12 cellular contexts compared by ENCODE assay signal in the genomic region with DNA sequence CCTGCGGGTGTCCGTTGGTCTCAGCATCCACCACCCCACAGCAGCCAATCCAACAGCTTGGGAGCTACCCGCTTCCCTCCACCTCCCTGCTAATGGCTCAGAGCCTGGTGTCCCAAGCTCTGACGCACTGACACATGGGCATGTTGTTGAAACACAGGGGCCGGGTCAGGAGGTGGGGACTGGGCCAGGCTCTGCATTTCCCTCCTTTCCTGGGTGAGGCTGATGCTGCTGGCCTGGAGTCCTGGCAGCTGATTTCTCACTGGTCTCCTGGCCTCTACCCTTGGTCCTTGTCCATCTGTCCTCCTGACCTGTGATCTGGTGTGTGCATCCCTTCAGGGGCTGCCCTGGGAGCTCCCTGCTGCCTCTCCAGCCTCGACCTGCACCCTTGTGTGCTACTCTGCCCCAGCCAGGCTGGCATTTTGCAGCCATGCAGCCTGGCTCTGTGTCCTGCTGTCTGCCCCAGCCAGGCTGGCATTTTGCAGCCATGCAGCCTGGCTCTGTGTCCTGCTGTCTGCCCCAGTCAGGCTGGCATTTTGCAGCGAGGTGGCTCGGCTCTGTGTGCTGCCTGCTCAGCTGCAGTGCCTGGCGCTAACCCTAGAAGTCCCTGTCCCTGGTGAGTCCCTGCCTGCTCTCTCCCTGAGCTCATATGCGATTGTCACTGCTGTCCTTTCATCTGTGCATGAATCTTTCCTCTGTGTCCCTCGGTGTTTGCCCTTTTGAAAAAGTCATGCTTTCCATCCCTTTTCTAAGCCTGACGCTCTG. TPM values are rescaled to one million over a fixed set of nuclear protein-coding genes. Genes with fewer than 3 reads are reported as not detected.
DNase-seq lines count a peak whose midpoint lies in the region; ATAC-seq lines count a peak whose summit lies in the region.
"Had no signal": no experiment of that assay in that cellular context is flagged by ENCODE, and none has a peak within 500 bp of the region (broad histone marks: within the 10 kb centered on the region; RNA-seq: fewer than 3 reads in every experiment).

No MANE protein-coding gene starts in this region.

- CTCF ChIA-PET in activated CD8-positive, alpha-beta memory T cell treated with anti-CD3 and anti-CD28 coated beads, Interleukin-2, amount 10 ng/mL, durations not matched to agents 7 days and 5 days (lab: Charles Lee), result interaction anchor here (0.9 to 1.9 kb wide), 3 partner anchors 9 to 31 kb away, joined by 3 to 12 read pairs (median 6); no protein-coding TSS in a partner anchor

- peak overlapping the region; percentile 75 for H3K9ac ChIP-seq in mesenchymal stem cell (ENCODE audit: low read length)

- no peak overlapping the region for H3K4me3 Mint-ChIP-seq in activated CD8-positive, alpha-beta memory T cell treated with anti-CD3 and anti-CD28 coated beads, Interleukin-2, amount 10 ng/mL, durations not matched to agents 7 days and 5 days
- no peak overlapping the region for H3K4me3 Mint-ChIP-seq in dendritic cell treated with granulocyte-macrophage colony-stimulating factor and Interleukin-4, amounts not matched to agents 40 ng/mL and 50 ng/mL, for 4 days

- peaks cover 29% of the 10 kb centered on the region for H3K4me1 Mint-ChIP-seq in activated CD8-positive, alpha-beta memory T cell treated with anti-CD3 and anti-CD28 coated beads, Interleukin-2, amount 10 ng/mL, durations not matched to agents 7 days and 5 days
- H3K4me1 Mint-ChIP-seq in dendritic cell treated with granulocyte-macrophage colony-stimulating factor and Interleukin-4, amounts not matched to agents 40 ng/mL and 50 ng/mL, for 4 days (ENCODE audit: low read depth), result peaks cover 26% of the 10 kb centered on the region

- peaks cover 48% of the 10 kb centered on the region for H3K27me3 Mint-ChIP-seq in activated CD8-positive, alpha-beta memory T cell treated with anti-CD3 and anti-CD28 coated beads, Interleukin-2, amount 10 ng/mL, durations not matched to agents 7 days and 5 days
- peaks cover 49% of the 10 kb centered on the region for H3K27me3 Mint-ChIP-seq in dendritic cell treated with granulocyte-macrophage colony-stimulating factor and Interleukin-4, amounts not matched to agents 40 ng/mL and 50 ng/mL, for 4 days

- intact Hi-C loops in dendritic cell treated with granulocyte-macrophage colony-stimulating factor and Interleukin-4, amounts not matched to agents 40 ng/mL and 50 ng/mL, for 4 days (cut with micrococcal nuclease), result no loop called here
- intact Hi-C loops in aorta (cut with DNase I), result no loop called here

- H2BK15ac ChIP-seq in mesenchymal stem cell (ENCODE audit: low read depth, poor library complexity, severe bottlenecking), result peak overlapping the region; percentile 84

- no peak overlapping the region for H3K4me2 ChIP-seq in mesenchymal stem cell (ENCODE audit: low read length, poor library complexity, severe bottlenecking)

- H2AK5ac ChIP-seq in mesenchymal stem cell (ENCODE audit: low read length, severe bottlenecking), result no peak overlapping the region

- H3K23ac ChIP-seq in mesenchymal stem cell (ENCODE audit: low read length in 2 of 2), result no peak overlapping the region

- no peaks in the 10 kb centered on the region for H3K79me1 ChIP-seq in mesenchymal stem cell (replicated peaks; ENCODE audit: low read length, poor library complexity, severe bottlenecking)

- H2BK120ac ChIP-seq in mesenchymal stem cell (ENCODE audit: low read depth, low read length), result no peak overlapping the region

- no peaks in the 10 kb centered on the region for H3K36me3 Mint-ChIP-seq in activated CD8-positive, alpha-beta memory T cell treated with anti-CD3 and anti-CD28 coated beads, Interleukin-2, amount 10 ng/mL, durations not matched to agents 7 days and 5 days
- no peaks in the 10 kb centered on the region for H3K36me3 Mint-ChIP-seq in dendritic cell treated with granulocyte-macrophage colony-stimulating factor and Interleukin-4, amounts not matched to agents 40 ng/mL and 50 ng/mL, for 4 days (ENCODE audit: low read depth)
- H3K36me3 Mint-ChIP-seq: activated naive CD4-positive, alpha-beta T cell treated with anti-CD3 and anti-CD28 coated beads, Interleukin-2, amount 50 U/mL, for 72 hours had no signal

- no peak overlapping the region for H4K91ac ChIP-seq in mesenchymal stem cell (ENCODE audit: low read length)

- H3K9me3 ChIP-seq in mesenchymal stem cell (ENCODE audit: control insufficient read depth, low read length), result no peaks in the 10 kb centered on the region
- no peaks in the 10 kb centered on the region for H3K9me3 ChIP-seq in aorta (ENCODE audit: control insufficient read depth, low read length)

- no peak overlapping the region for H4K8ac ChIP-seq in mesenchymal stem cell (ENCODE audit: low read length)

- no peak overlapping the region for H2AFZ ChIP-seq in mesenchymal stem cell (ENCODE audit: low read depth, low read length)

- H2BK5ac ChIP-seq in mesenchymal stem cell (ENCODE audit: low read depth, low read length, poor library complexity, severe bottlenecking), result no peak overlapping the region

- H3K36me3 ChIP-seq in mesenchymal stem cell (ENCODE audit: control insufficient read depth in 1 of 2, insufficient read depth in 2 of 2, low read depth in 1 of 2, low read length in 2 of 2) (peaks cover 0 to 12% of the 10 kb centered on the region in 2 experiments), aorta (ENCODE audit: control insufficient read depth in 1 of 2, insufficient read depth in 2 of 2, low read length in 1 of 2) (no peaks in the 10 kb centered on the region)

- WGBS in mesenchymal stem cell, result 83% methylated on average over 12 of the region's 12 CpGs
- WGBS in aorta, 2 donors, result 32 to 39% methylated on average over 12 of the region's 12 CpGs

- H3K14ac ChIP-seq in mesenchymal stem cell (ENCODE audit: low read length in 2 of 2), result no peak overlapping the region

- H3K4ac ChIP-seq in mesenchymal stem cell (ENCODE audit: low read depth in 1 of 2, low read length in 2 of 2), result no peak overlapping the region

- H3K27ac ChIP-seq in mesenchymal stem cell (ENCODE audit: low read length, poor library complexity, severe bottlenecking) (no peak overlapping the region), aorta (ENCODE audit: low read depth in 1 of 2, low read length in 2 of 2) (no peak overlapping the region)

- H3K9me3 Mint-ChIP-seq in activated CD8-positive, alpha-beta memory T cell treated with anti-CD3 and anti-CD28 coated beads, Interleukin-2, amount 10 ng/mL, durations not matched to agents 7 days and 5 days (ENCODE audit: low read depth), result no peaks in the 10 kb centered on the region
- no peaks in the 10 kb centered on the region for H3K9me3 Mint-ChIP-seq in dendritic cell treated with granulocyte-macrophage colony-stimulating factor and Interleukin-4, amounts not matched to agents 40 ng/mL and 50 ng/mL, for 4 days
- H3K9me3 Mint-ChIP-seq: activated naive CD4-positive, alpha-beta T cell treated with anti-CD3 and anti-CD28 coated beads, Interleukin-2, amount 50 U/mL, for 72 hours had no signal

- H3K4me3 ChIP-seq in mesenchymal stem cell (ENCODE audit: insufficient read depth in 1 of 2, low read depth in 1 of 2, low read length in 2 of 2) (peak overlapping the region in 1 of 2 experiments; percentile 55), aorta (ENCODE audit: low read length in 2 of 2) (no peak overlapping the region)

- H3K27me3 ChIP-seq in mesenchymal stem cell (ENCODE audit: control insufficient read depth in 1 of 2, insufficient read depth in 1 of 2, low read length in 2 of 2), result peaks cover 10 to 21% of the 10 kb centered on the region in 2 experiments
- H3K27me3 ChIP-seq in aorta (ENCODE audit: control insufficient read depth in 1 of 2, insufficient read depth in 2 of 2, low read length in 1 of 2), result no peaks in the 10 kb centered on the region

- peak overlapping the region; percentile 31 for H3K27ac Mint-ChIP-seq in activated CD8-positive, alpha-beta memory T cell treated with anti-CD3 and anti-CD28 coated beads, Interleukin-2, amount 10 ng/mL, durations not matched to agents 7 days and 5 days
- peak overlapping the region; percentile 21 for H3K27ac Mint-ChIP-seq in dendritic cell treated with granulocyte-macrophage colony-stimulating factor and Interleukin-4, amounts not matched to agents 40 ng/mL and 50 ng/mL, for 4 days

- H3K4me1 ChIP-seq in mesenchymal stem cell (ENCODE audit: control insufficient read depth, insufficient read depth, low read depth, low read length) (no peaks in the 10 kb centered on the region), aorta (ENCODE audit: control insufficient read depth in 1 of 2, insufficient read depth in 2 of 2, low read length in 2 of 2) (no peaks in the 10 kb centered on the region)

- H3K18ac ChIP-seq in mesenchymal stem cell (ENCODE audit: low read depth in 1 of 2, low read length in 2 of 2), result peak overlapping the region in 1 of 2 experiments; percentile 14

- DNase-seq in activated CD8-positive, alpha-beta memory T cell treated with anti-CD3 and anti-CD28 coated beads, Interleukin-2, amount 10 ng/mL, durations not matched to agents 7 days and 5 days, result no peak
- no peak for DNase-seq in activated CD8-positive, alpha-beta memory T cell treated with anti-CD3 and anti-CD28 coated beads, Interleukin-2, amount 50 U/mL, for 48 hours
- DNase-seq in mesenchymal stem cell (no peak), aorta (peak in 1 of 2 donors; percentile 75), NCI-H510A (lab: John Stamatoyannopoulos, UW) (no peak)
- DNase-seq: activated CD4-positive, CD25-positive, alpha-beta regulatory T cell treated with anti-CD3 and anti-CD28 coated beads, Interleukin-2, amount 50 U/mL, for 72 hours; stimulated activated CD4-positive, alpha-beta T cell treated with anti-CD3 and anti-CD28 coated beads, Interleukin-2, amount 100 ng/mL, for 24 hours; trophoblast cell had no signal

- no peak overlapping the region for H2BK12ac ChIP-seq in mesenchymal stem cell (ENCODE audit: low read length in 2 of 2)

- no peak for ATAC-seq in activated CD8-positive, alpha-beta memory T cell treated with anti-CD3 and anti-CD28 coated beads, Interleukin-2, amount 10 ng/mL, durations not matched to agents 7 days and 5 days
- peak; percentile 79 for ATAC-seq in aorta (ENCODE audit: low FRiP score)
- no peak for ATAC-seq in HG03378 (IDR thresholded peaks at IDR 0.05; ENCODE audit: unreplicated experiment)
- no peak for ATAC-seq in HG02870 (IDR thresholded peaks at IDR 0.05; ENCODE audit: unreplicated experiment)
- ATAC-seq: activated naive CD4-positive, alpha-beta T cell treated with anti-CD3 and anti-CD28 coated beads, Interleukin-2, amount 50 U/mL, for 72 hours had no signal

RNA-seq across cellular contexts. Expression of a gene that starts 14.0 kb away (rescaled TPM):
- total RNA-seq in activated CD8-positive, alpha-beta memory T cell treated with anti-CD3 and anti-CD28 coated beads, Interleukin-2, amount 10 ng/mL, durations not matched to agents 7 days and 5 days, result under 1 TPM; 0.29 to 0.40 TPM
- 0.06 TPM for polyA plus RNA-seq in mesenchymal stem cell (2013, experiment 1 of 2)
- 0.07 TPM for polyA plus RNA-seq in mesenchymal stem cell (2013, experiment 2 of 2)
- total RNA-seq in aorta, result 1 to 10 TPM; 1.1 to 2.0 TPM
- polyA plus RNA-seq in aorta, result under 1 TPM in 1 of 2 donors, not detected in 1; 0.13 TPM
